In genomic region chr21:35298757-35299156, GRCh38 we compare ENCODE assay signal across 19 cellular contexts.
"Had no signal": no experiment of that assay in that cellular context is flagged by ENCODE, and none has a peak within 500 bp of the region (broad histone marks: within the 10 kb centered on the region; RNA-seq: fewer than 3 reads in every experiment).

No MANE protein-coding gene starts in this region.

- H3K9me3 Mint-ChIP-seq: stimulated activated effector memory CD8-positive, alpha-beta T cell treated with anti-CD3 and anti-CD28 coated beads, Interleukin-12 subunit alpha, Interleukin-12 subunit beta, amount 100 ng/mL, for 72 hours had no signal

- DNase-seq: activated T-cell treated with anti-CD3 and anti-CD28 coated beads, Interleukin-2, amount 50 U/mL, for 1 hour; aorta; caudate nucleus; dermis blood vessel endothelial cell; effector CD8-positive, alpha-beta T cell; erythroblast; glutamatergic neuron; hypothalamus; mesenchymal stem cell; nephron progenitor cell; pancreas; psoas muscle; transverse colon; uterus had no signal

- H3K4me1 ChIP-seq: pancreas, psoas muscle, uterus had no signal

- H3K36me3 Mint-ChIP-seq: brain; stimulated activated effector memory CD8-positive, alpha-beta T cell treated with anti-CD3 and anti-CD28 coated beads, Interleukin-12 subunit alpha, Interleukin-12 subunit beta, amount 100 ng/mL, for 72 hours; WTC11 had no signal

- H3K4me3 Mint-ChIP-seq: brain; nephron progenitor cell; stimulated activated effector memory CD8-positive, alpha-beta T cell treated with anti-CD3 and anti-CD28 coated beads, Interleukin-12 subunit alpha, Interleukin-12 subunit beta, amount 100 ng/mL, for 72 hours; WTC11 had no signal

- H3K27ac Mint-ChIP-seq: activated naive CD4-positive, alpha-beta T cell treated with anti-CD3 and anti-CD28 coated beads, Interleukin-2, amount 50 U/mL, for 72 hours; brain; nephron progenitor cell; stimulated activated effector memory CD8-positive, alpha-beta T cell treated with anti-CD3 and anti-CD28 coated beads, Interleukin-12 subunit alpha, Interleukin-12 subunit beta, amount 100 ng/mL, for 72 hours; WTC11 had no signal

- H3K4me3 ChIP-seq: pancreas, psoas muscle, right atrium auricular region, transverse colon, uterus had no signal

- H3K27me3 ChIP-seq: pancreas, right atrium auricular region, transverse colon, uterus had no signal

- ATAC-seq: activated naive CD4-positive, alpha-beta T cell treated with anti-CD3 and anti-CD28 coated beads, Interleukin-2, amount 50 U/mL, for 72 hours; pancreas; psoas muscle; stimulated activated effector memory CD8-positive, alpha-beta T cell treated with anti-CD3 and anti-CD28 coated beads, Interleukin-12 subunit alpha, Interleukin-12 subunit beta, amount 100 ng/mL, for 72 hours; WTC11 had no signal

- H3K9me3 ChIP-seq: pancreas, psoas muscle, right atrium auricular region, transverse colon, uterus had no signal

- H3K27ac ChIP-seq: pancreas, psoas muscle, right atrium auricular region, transverse colon, uterus had no signal

- H3K36me3 ChIP-seq: pancreas, right atrium auricular region, transverse colon, uterus had no signal
